Comparison of ENCODE assay signal across 8 cellular contexts in genomic region chr12:62632521-62632920, GRCh38.
DNase-seq lines count a peak whose midpoint lies in the region; ATAC-seq and TF ChIP-seq lines count a peak whose summit lies in the region.

No MANE protein-coding gene starts in this region.

- ATAC-seq in GM19023 (IDR thresholded peaks at IDR 0.05; ENCODE audit: unreplicated experiment): peak; percentile 54
- peak; percentile 34 for ATAC-seq in HG03354 (IDR thresholded peaks at IDR 0.05; ENCODE audit: poor library complexity, severe bottlenecking, unreplicated experiment)
- peak; percentile 39 for ATAC-seq in activated T-helper 17 cell treated with anti-CD3 and anti-CD28 coated beads, Interleukin-2, amount 50 U/mL, for 72 hours (replicated peaks)
- peak; percentile 82 for ATAC-seq in Right ventricle myocardium inferior

- H3K27me3 ChIP-seq in ovary: no peaks in the 10 kb centered on the region

- peak overlapping the region in 1 of 2 donors; percentile 17 for H3K27ac ChIP-seq in ovary

- no peaks in the 10 kb centered on the region for H3K36me3 ChIP-seq in ovary

- no peak overlapping the region for H3K27ac Mint-ChIP-seq in activated T-helper 17 cell treated with anti-CD3 and anti-CD28 coated beads, Interleukin-2, amount 50 U/mL, for 72 hours

- peaks cover 4% of the 10 kb centered on the region for H3K4me1 Mint-ChIP-seq in activated T-helper 17 cell treated with anti-CD3 and anti-CD28 coated beads, Interleukin-2, amount 50 U/mL, for 72 hours

- H3K36me3 Mint-ChIP-seq in activated T-helper 17 cell treated with anti-CD3 and anti-CD28 coated beads, Interleukin-2, amount 50 U/mL, for 72 hours (ENCODE audit: low read depth): no peaks in the 10 kb centered on the region

- DNase-seq in C1 segment of cervical spinal cord (lab: John Stamatoyannopoulos, UW): peak in 10 of 14 donors; percentile 12 to 64 (median 36)
- peak; percentile 79 for DNase-seq in Right ventricle myocardium inferior (ENCODE audit: missing footprints)
- DNase-seq in ovary: peak; percentile 35 to 69 (median 54)
- no peak for DNase-seq in NCI-H2196 (lab: John Stamatoyannopoulos, UW; ENCODE audit: unreplicated experiment)
- no peak for DNase-seq in A172 (ENCODE audit: low spot score)

- H3K9me3 ChIP-seq in ovary: no peaks in the 10 kb centered on the region

- TF ChIP-seq POLR2A in ovary (IDR thresholded peaks at IDR 0.05): no peak

- WGBS in ovary, 3 donors: 1 to 3% (median 2%) methylated on average over 17 of the region's 17 CpGs

- peaks cover 2% of the 10 kb centered on the region for H3K4me1 ChIP-seq in ovary (ENCODE audit: insufficient read depth)

- H3K9me3 Mint-ChIP-seq in activated T-helper 17 cell treated with anti-CD3 and anti-CD28 coated beads, Interleukin-2, amount 50 U/mL, for 72 hours: peaks cover 4% of the 10 kb centered on the region

- no peak for TF ChIP-seq CTCF in ovary (IDR thresholded peaks at IDR 0.05)

- H3K27me3 Mint-ChIP-seq in activated T-helper 17 cell treated with anti-CD3 and anti-CD28 coated beads, Interleukin-2, amount 50 U/mL, for 72 hours: peaks cover 55% of the 10 kb centered on the region

- no peak for TF ChIP-seq EP300 in ovary (IDR thresholded peaks at IDR 0.05)

- H3K4me3 ChIP-seq in ovary: peak overlapping the region; percentile 55

- intact Hi-C loops in Right ventricle myocardium inferior (cut with DNase I) (no loop called here), ovary (cut with DNase I) (no loop called here)

- peak overlapping the region; percentile 72 for H3K4me3 Mint-ChIP-seq in activated T-helper 17 cell treated with anti-CD3 and anti-CD28 coated beads, Interleukin-2, amount 50 U/mL, for 72 hours

Comparison
In these comparisons a context has a peak if more than half of its experiments do, and no peak if none do; other contexts are left out.
1. DNase-seq: peak in C1 segment of cervical spinal cord (10 of 14), Right ventricle myocardium inferior (single experiment) and ovary (5 of 5); none in NCI-H2196 (single experiment) and A172 (single experiment).
2. Peak in every context shown above with its lines, with median percentiles within 50 percentile points of each other: ATAC-seq.